1 cellular context compared by ENCODE assay signal in the genomic region with DNA sequence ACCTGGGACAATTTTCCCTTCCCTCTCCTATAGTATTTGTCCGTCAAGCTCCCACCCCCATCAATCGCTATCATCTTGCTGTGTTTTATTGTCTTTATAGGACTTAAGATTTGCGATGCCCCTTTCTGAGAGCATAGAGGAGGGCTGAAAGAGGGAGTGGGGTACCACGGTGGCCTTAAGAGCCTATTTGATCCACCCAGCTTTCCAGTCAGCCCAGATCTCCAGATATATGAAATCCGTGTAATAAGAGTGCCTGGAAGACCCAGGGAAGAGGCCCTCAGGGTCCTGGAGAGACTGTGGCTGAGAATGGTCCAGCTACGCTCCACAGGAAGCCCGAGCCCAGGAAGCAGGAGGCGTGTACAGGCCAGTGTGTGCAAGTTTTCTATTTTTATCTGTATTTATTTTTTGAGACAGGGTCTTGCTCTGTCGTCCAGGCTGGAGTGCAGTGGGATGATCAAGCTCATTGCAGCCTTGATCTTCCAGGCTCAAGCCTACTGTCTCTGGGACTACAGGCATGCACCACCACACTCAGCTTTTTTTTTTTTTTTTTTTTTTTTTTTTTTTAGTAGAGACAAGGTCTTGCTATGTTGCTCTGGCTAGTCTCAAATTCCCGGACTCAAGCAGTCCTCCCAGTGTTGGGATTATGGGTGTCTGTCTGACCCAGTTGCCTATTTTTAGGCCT.
TF ChIP-seq lines count a peak whose summit lies in the region.

No MANE protein-coding gene starts in this region.

TF ChIP-seq in HepG2, 621 proteins besides CTCF, POLR2A, EP300 and RAD21:
- TF ChIP-seq POLR2G (IDR thresholded peaks at IDR 0.05; ENCODE audit: low read depth, low read length) (peak; percentile 29; the same call in 1 of the 2 replicates), RFXANK (CRISPR knock-in tag; IDR thresholded peaks at IDR 0.05) (no peak), ZC3H13 (CRISPR knock-in tag; IDR thresholded peaks at IDR 0.05) (0 out of 2 replicates have a peak, but pooled peaks have one; percentile 13)
- TF ChIP-seq, protein P1, sequence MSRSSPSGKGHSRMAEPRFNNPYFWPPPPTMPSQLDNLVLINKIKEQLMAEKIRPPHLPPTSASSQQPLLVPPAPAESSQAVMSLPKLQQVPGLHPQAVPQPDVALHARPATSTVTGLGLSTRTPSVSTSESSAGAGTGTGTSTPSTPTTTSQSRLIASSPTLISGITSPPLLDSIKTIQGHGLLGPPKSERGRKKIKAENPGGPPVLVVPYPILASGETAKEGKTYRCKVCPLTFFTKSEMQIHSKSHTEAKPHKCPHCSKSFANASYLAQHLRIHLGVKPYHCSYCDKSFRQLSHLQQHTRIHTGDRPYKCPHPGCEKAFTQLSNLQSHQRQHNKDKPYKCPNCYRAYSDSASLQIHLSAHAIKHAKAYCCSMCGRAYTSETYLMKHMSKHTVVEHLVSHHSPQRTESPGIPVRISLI (CRISPR knock-in tag; IDR thresholded peaks at IDR 0.05; ENCODE audit: borderline replicate concordance), result 0 out of 2 replicates have a peak, but pooled peaks have one; percentile 21
TF ChIP-seq in HepG2: peak in this region for 3.
